9 cellular contexts compared by ENCODE assay signal in genomic region chr4:98930311-98930865, GRCh38. TPM values are rescaled to one million over a fixed set of nuclear protein-coding genes. Genes with fewer than 3 reads are reported as not detected.
A peak's percentile ranks its signal among the peaks of the same experiment; 100 is the strongest.
DNase-seq lines count a peak whose midpoint lies in the region; ATAC-seq and TF ChIP-seq lines count a peak whose summit lies in the region.
"Had no signal": no experiment of that assay in that cellular context is flagged by ENCODE, and none has a peak within 500 bp of the region (broad histone marks: within the 10 kb centered on the region; RNA-seq: fewer than 3 reads in every experiment).

No MANE protein-coding gene starts in this region.

- H3K9me2 ChIP-seq in Loucy (replicated peaks; ENCODE audit: low read depth, low read length) = no peaks in the 10 kb centered on the region

- H3K4me3 ChIP-seq in BLaER1 (peak overlapping the region; percentile 94), Loucy (ENCODE audit: low read length, poor library complexity, severe bottlenecking) (peak overlapping the region; percentile 95)

- H3K27me3 ChIP-seq in BLaER1 = no peaks in the 10 kb centered on the region
- no peaks in the 10 kb centered on the region for H3K27me3 ChIP-seq in Loucy (ENCODE audit: insufficient read depth, low read length, poor library complexity, severe bottlenecking)

- no peak for DNase-seq in caudate nucleus (lab: John Stamatoyannopoulos, UW)
- no peak for DNase-seq in natural killer cell
- no peak for DNase-seq in HK-2 (ENCODE audit: unreplicated experiment)
- DNase-seq in D341Med (ENCODE audit: low spot score) = no peak
- DNase-seq: NCI-H187 treated with DMSO at 0.1 percent for 48 hours had no signal

- intact Hi-C loops in natural killer cell (cut with micrococcal nuclease) = no loop called here

- H3K9ac ChIP-seq in BLaER1 (peak overlapping the region; percentile 96; the same call in 1 of the 2 replicates), Loucy (ENCODE audit: low read depth, low read length, poor library complexity, severe bottlenecking) (peak overlapping the region; percentile 89)

- H3K9me3 ChIP-seq in BLaER1 (peaks cover 24% of the 10 kb centered on the region), Loucy (ENCODE audit: insufficient read depth, low read depth, low read length) (no peaks in the 10 kb centered on the region)

- no peak overlapping the region for H2AFZ ChIP-seq in Loucy (ENCODE audit: low read length)

- peak overlapping the region; percentile 99 for H3K4me3 Mint-ChIP-seq in natural killer cell

- ATAC-seq in natural killer cell (no peak), HG02610 (IDR thresholded peaks at IDR 0.05; ENCODE audit: unreplicated experiment) (no peak), GM18498 (IDR thresholded peaks at IDR 0.05; ENCODE audit: unreplicated experiment) (no peak)

- TF ChIP-seq CTCF in Loucy (conservative IDR thresholded peaks at IDR 0.05; ENCODE audit: low read length) = no peak
- TF ChIP-seq CTCF in natural killer cell (IDR thresholded peaks at IDR 0.05) = no peak

- peaks cover 43% of the 10 kb centered on the region for H3K4me1 ChIP-seq in BLaER1
- H3K4me1 ChIP-seq in Loucy (ENCODE audit: insufficient read depth, low read length, poor library complexity, severe bottlenecking) = peaks cover 23% of the 10 kb centered on the region

- H3K4me1 Mint-ChIP-seq in natural killer cell = peaks cover 20 to 26% of the 10 kb centered on the region in 2 donors

- no peak overlapping the region for H3K27ac ChIP-seq in BLaER1
- H3K27ac ChIP-seq in caudate nucleus (ENCODE audit: low read depth, low read length) = peak overlapping the region; percentile 93

- peaks cover 32% of the 10 kb centered on the region for H4K20me1 ChIP-seq in BLaER1
- H4K20me1 ChIP-seq in Loucy (ENCODE audit: insufficient read depth, low read length, poor library complexity, severe bottlenecking) = peaks cover 26% of the 10 kb centered on the region

- H3K9me3 Mint-ChIP-seq in natural killer cell = no peaks in the 10 kb centered on the region

- no peaks in the 10 kb centered on the region for H3F3A ChIP-seq in Loucy (ENCODE audit: low read depth)

- H3K27ac Mint-ChIP-seq in natural killer cell = peak overlapping the region; percentile 93 to 98

- H3K79me2 ChIP-seq in Loucy (ENCODE audit: insufficient read depth, low read length) = peaks cover 40% of the 10 kb centered on the region

- no peaks in the 10 kb centered on the region for H3K27me3 Mint-ChIP-seq in natural killer cell (ENCODE audit: low read depth in 2 of 2)

- H3K36me3 Mint-ChIP-seq in natural killer cell = no peaks in the 10 kb centered on the region

- H3K4me2 ChIP-seq in BLaER1 (peak overlapping the region; percentile 92), Loucy (ENCODE audit: low read depth, low read length, poor library complexity, severe bottlenecking) (peak overlapping the region; percentile 89)

- H3K36me3 ChIP-seq in BLaER1 = peaks cover 15% of the 10 kb centered on the region
- no peaks in the 10 kb centered on the region for H3K36me3 ChIP-seq in Loucy (ENCODE audit: insufficient read depth, low read length)

RNA-seq across cellular contexts. Expression of gene EIF4E, which starts 1.5 kb away (rescaled TPM):
- 10 to 100 TPM; 67.4 to 92.4 (median 75.5) TPM for total RNA-seq in natural killer cell
